1 cellular context compared by ENCODE assay signal in genomic region chr10:30348378-30348776, GRCh38.
TF ChIP-seq lines count a peak whose summit lies in the region.

No MANE protein-coding gene starts in this region.

TF ChIP-seq in GM12878, 131 proteins besides CTCF, POLR2A, EP300 and RAD21 (continued from another document):
- TF ChIP-seq RELB (IDR thresholded peaks at IDR 0.05; ENCODE audit: low read depth) (no peak), RCOR1 (conservative IDR thresholded peaks at IDR 0.05; ENCODE audit: low read depth, low read length) (no peak), YBX1 (IDR thresholded peaks at IDR 0.05) (no peak), TCF3 (IDR thresholded peaks at IDR 0.05; ENCODE audit: borderline replicate concordance, insufficient read depth, low read depth, low read length) (no peak)
